ENCODE assay signal across 1 cellular context in the genomic region with DNA sequence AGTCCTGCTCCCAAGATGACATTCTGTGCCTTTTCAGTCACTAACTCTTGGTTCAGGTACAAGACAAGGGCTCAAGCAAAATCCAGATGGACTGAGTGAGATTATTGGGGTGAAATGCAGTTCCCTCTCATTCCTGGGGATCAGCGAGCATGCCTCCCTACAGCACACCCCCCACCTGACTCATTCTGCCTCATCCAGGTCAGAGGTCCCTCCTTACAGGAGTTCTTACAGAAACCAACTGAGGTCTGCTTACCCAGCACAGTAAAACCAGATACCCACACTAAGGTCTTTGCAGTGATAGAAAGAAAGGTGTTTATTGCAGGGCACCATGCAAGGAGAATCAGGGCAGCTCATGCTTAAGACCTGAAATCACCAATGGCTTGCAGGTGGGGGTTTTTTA.
TF ChIP-seq lines count a peak whose summit lies in the region.

No MANE protein-coding gene starts in this region.

TF ChIP-seq in IMR-90, 13 proteins besides CTCF, POLR2A, EP300 and RAD21:
- no peak for TF ChIP-seq BHLHE40 (IDR thresholded peaks at IDR 0.05; ENCODE audit: low read depth, low read length)
- no peak for TF ChIP-seq MXI1 (IDR thresholded peaks at IDR 0.05; ENCODE audit: borderline replicate concordance, low read depth, low read length)
- TF ChIP-seq, protein P1, sequence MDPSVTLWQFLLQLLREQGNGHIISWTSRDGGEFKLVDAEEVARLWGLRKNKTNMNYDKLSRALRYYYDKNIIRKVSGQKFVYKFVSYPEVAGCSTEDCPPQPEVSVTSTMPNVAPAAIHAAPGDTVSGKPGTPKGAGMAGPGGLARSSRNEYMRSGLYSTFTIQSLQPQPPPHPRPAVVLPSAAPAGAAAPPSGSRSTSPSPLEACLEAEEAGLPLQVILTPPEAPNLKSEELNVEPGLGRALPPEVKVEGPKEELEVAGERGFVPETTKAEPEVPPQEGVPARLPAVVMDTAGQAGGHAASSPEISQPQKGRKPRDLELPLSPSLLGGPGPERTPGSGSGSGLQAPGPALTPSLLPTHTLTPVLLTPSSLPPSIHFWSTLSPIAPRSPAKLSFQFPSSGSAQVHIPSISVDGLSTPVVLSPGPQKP (IDR thresholded peaks at IDR 0.05; ENCODE audit: borderline replicate concordance, low read depth, low read length) = no peak
- no peak for TF ChIP-seq MAFK (IDR thresholded peaks at IDR 0.05; ENCODE audit: low read depth, low read length)
- TF ChIP-seq RFX5 (IDR thresholded peaks at IDR 0.05; ENCODE audit: low read depth, low read length) = no peak
- no peak for TF ChIP-seq NFE2L2 (IDR thresholded peaks at IDR 0.05; ENCODE audit: low read depth, low read length)
- TF ChIP-seq FOS (IDR thresholded peaks at IDR 0.05; ENCODE audit: low read depth, low read length) = 0 out of 2 replicates have a peak, but pooled peaks have one; percentile 22
- 0 out of 2 replicates have a peak, but pooled peaks have one; percentile 25 for TF ChIP-seq MAZ (IDR thresholded peaks at IDR 0.05; ENCODE audit: borderline replicate concordance, low read depth, low read length)
- no peak for TF ChIP-seq RCOR1 (IDR thresholded peaks at IDR 0.05; ENCODE audit: insufficient replicate concordance, low read length)
